ENCODE assay signal across 9 cellular contexts in genomic region chr16:66872524-66872923, GRCh38. TPM values are rescaled to one million over a fixed set of nuclear protein-coding genes. Genes with fewer than 3 reads are reported as not detected.
A peak's percentile ranks its signal among the peaks of the same experiment; 100 is the strongest.
DNase-seq lines count a peak whose midpoint lies in the region; ATAC-seq and TF ChIP-seq lines count a peak whose summit lies in the region.
"Had no signal": no experiment of that assay in that cellular context is flagged by ENCODE, and none has a peak within 500 bp of the region (broad histone marks: within the 10 kb centered on the region; RNA-seq: fewer than 3 reads in every experiment).

No MANE protein-coding gene starts in this region.

- no peak for ATAC-seq in activated CD8-positive, alpha-beta memory T cell treated with anti-CD3 and anti-CD28 coated beads, Interleukin-2, amount 10 ng/mL, durations not matched to agents 7 days and 5 days
- no peak for ATAC-seq in activated CD8-positive, alpha-beta T cell treated with anti-CD3 and anti-CD28 coated beads for 36 hours
- ATAC-seq in GM19351 (IDR thresholded peaks at IDR 0.05; ENCODE audit: unreplicated experiment), result no peak
- no peak for ATAC-seq in GM21825 (IDR thresholded peaks at IDR 0.05; ENCODE audit: unreplicated experiment)

- H3K9ac ChIP-seq in iPS-20b (ENCODE audit: low read depth, low read length), result peak overlapping the region; percentile 68; the same call in 1 of the 2 replicates

- no peaks in the 10 kb centered on the region for H3K9me3 ChIP-seq in iPS-20b (ENCODE audit: insufficient read depth, low read depth, low read length)
- H3K9me3 ChIP-seq: gastroesophageal sphincter had no signal

- peaks cover 1% of the 10 kb centered on the region for H3K36me3 Mint-ChIP-seq in activated CD8-positive, alpha-beta memory T cell treated with anti-CD3 and anti-CD28 coated beads, Interleukin-2, amount 10 ng/mL, durations not matched to agents 7 days and 5 days
- H3K36me3 Mint-ChIP-seq in activated CD8-positive, alpha-beta T cell treated with anti-CD3 and anti-CD28 coated beads for 36 hours (ENCODE audit: low read depth), result peaks cover 6% of the 10 kb centered on the region

- intact Hi-C loops in activated CD8-positive, alpha-beta T cell treated with anti-CD3 and anti-CD28 coated beads for 36 hours (cut with micrococcal nuclease), result no loop called here

- peaks cover 50% of the 10 kb centered on the region for H3K4me1 Mint-ChIP-seq in activated CD8-positive, alpha-beta memory T cell treated with anti-CD3 and anti-CD28 coated beads, Interleukin-2, amount 10 ng/mL, durations not matched to agents 7 days and 5 days
- H3K4me1 Mint-ChIP-seq in activated CD8-positive, alpha-beta T cell treated with anti-CD3 and anti-CD28 coated beads for 36 hours (ENCODE audit: low read depth), result peaks cover 43% of the 10 kb centered on the region

- H3K9me3 Mint-ChIP-seq in activated CD8-positive, alpha-beta memory T cell treated with anti-CD3 and anti-CD28 coated beads, Interleukin-2, amount 10 ng/mL, durations not matched to agents 7 days and 5 days (ENCODE audit: low read depth), result no peaks in the 10 kb centered on the region
- H3K9me3 Mint-ChIP-seq in activated CD8-positive, alpha-beta T cell treated with anti-CD3 and anti-CD28 coated beads for 36 hours, result peaks cover 7% of the 10 kb centered on the region

- no peak for DNase-seq in activated CD8-positive, alpha-beta memory T cell treated with anti-CD3 and anti-CD28 coated beads, Interleukin-2, amount 10 ng/mL, durations not matched to agents 7 days and 5 days
- no peak for DNase-seq in activated CD8-positive, alpha-beta memory T cell treated with anti-CD3 and anti-CD28 coated beads, Interleukin-2, amount 50 U/mL, for 48 hours
- DNase-seq in activated CD8-positive, alpha-beta T cell treated with anti-CD3 and anti-CD28 coated beads for 36 hours, result no peak
- DNase-seq in activated CD4-positive, CD25-positive, alpha-beta regulatory T cell treated with anti-CD3 and anti-CD28 coated beads, Interleukin-2, amount 50 U/mL, for 72 hours, result no peak

- H3K36me3 ChIP-seq in iPS-20b (ENCODE audit: insufficient read depth, low read depth, low read length), result no peaks in the 10 kb centered on the region
- H3K36me3 ChIP-seq: gastroesophageal sphincter had no signal

- peak overlapping the region; percentile 78 for H3K4me3 Mint-ChIP-seq in activated CD8-positive, alpha-beta memory T cell treated with anti-CD3 and anti-CD28 coated beads, Interleukin-2, amount 10 ng/mL, durations not matched to agents 7 days and 5 days
- H3K4me3 Mint-ChIP-seq in activated CD8-positive, alpha-beta T cell treated with anti-CD3 and anti-CD28 coated beads for 36 hours, result peak overlapping the region; percentile 83

- CTCF ChIA-PET in activated CD8-positive, alpha-beta memory T cell treated with anti-CD3 and anti-CD28 coated beads, Interleukin-2, amount 10 ng/mL, durations not matched to agents 7 days and 5 days (lab: Charles Lee), result interaction anchor here (0.9 to 4.1 kb wide), 31 partner anchors 9 to 465 kb away, joined by 3 to 63 read pairs (median 5); partner anchors contain the start of genes CIAO2B, DYNC1LI2, NAE1 and RRAD
- CTCF ChIA-PET in activated CD8-positive, alpha-beta T cell treated with anti-CD3 and anti-CD28 coated beads for 36 hours (lab: Charles Lee), result interaction anchor here (0.6 to 4.1 kb wide), 21 partner anchors 9 to 350 kb away, joined by 3 to 83 read pairs (median 4); partner anchors contain the start of genes CA7 and NAE1

- POLR2A ChIA-PET in activated CD8-positive, alpha-beta T cell treated with anti-CD3 and anti-CD28 coated beads for 36 hours (lab: Charles Lee), result interaction anchor here (0.8 to 1.7 kb wide), 5 partner anchors 10 to 135 kb away, joined by 3 to 5 read pairs (median 3); partner anchors contain the start of gene NAE1

- H3K27me3 Mint-ChIP-seq in activated CD8-positive, alpha-beta memory T cell treated with anti-CD3 and anti-CD28 coated beads, Interleukin-2, amount 10 ng/mL, durations not matched to agents 7 days and 5 days, result no peaks in the 10 kb centered on the region
- H3K27me3 Mint-ChIP-seq in activated CD8-positive, alpha-beta T cell treated with anti-CD3 and anti-CD28 coated beads for 36 hours, result no peaks in the 10 kb centered on the region

- H3K27ac ChIP-seq in iPS-20b (ENCODE audit: low read length), result no peak overlapping the region
- peak overlapping the region; percentile 53 for H3K27ac ChIP-seq in temporal lobe (ENCODE audit: low read depth, low read length)

- peak overlapping the region; percentile 72 for H3K4me3 ChIP-seq in iPS-20b (ENCODE audit: low read length)

- no peak for TF ChIP-seq CTCF in activated CD8-positive, alpha-beta T cell treated with anti-CD3 and anti-CD28 coated beads for 36 hours (IDR thresholded peaks at IDR 0.05)

- H3K27ac Mint-ChIP-seq in activated CD8-positive, alpha-beta memory T cell treated with anti-CD3 and anti-CD28 coated beads, Interleukin-2, amount 10 ng/mL, durations not matched to agents 7 days and 5 days, result peak overlapping the region; percentile 92
- peak overlapping the region; percentile 93 for H3K27ac Mint-ChIP-seq in activated CD8-positive, alpha-beta T cell treated with anti-CD3 and anti-CD28 coated beads for 36 hours

- no peaks in the 10 kb centered on the region for H3K27me3 ChIP-seq in iPS-20b (ENCODE audit: insufficient read depth, low read length)
- H3K27me3 ChIP-seq: gastroesophageal sphincter had no signal

- no peaks in the 10 kb centered on the region for H3K4me1 ChIP-seq in iPS-20b (ENCODE audit: insufficient read depth, low read length)

RNA-seq across cellular contexts. Expression of gene PDP2, which starts 7.8 kb away (rescaled TPM):
- total RNA-seq in activated CD8-positive, alpha-beta memory T cell treated with anti-CD3 and anti-CD28 coated beads, Interleukin-2, amount 10 ng/mL, durations not matched to agents 7 days and 5 days, result 10 to 100 TPM; 29.2 to 33.3 TPM
- total RNA-seq in activated CD8-positive, alpha-beta T cell treated with anti-CD3 and anti-CD28 coated beads for 36 hours, result 10 to 100 TPM; 31.2 to 38.1 TPM
- total RNA-seq in temporal lobe, result 12.3 TPM

RNA-seq across cellular contexts. Expression of gene CA7, which starts 28.3 kb away (rescaled TPM):
- total RNA-seq in activated CD8-positive, alpha-beta memory T cell treated with anti-CD3 and anti-CD28 coated beads, Interleukin-2, amount 10 ng/mL, durations not matched to agents 7 days and 5 days, result not detected
- total RNA-seq in activated CD8-positive, alpha-beta T cell treated with anti-CD3 and anti-CD28 coated beads for 36 hours, result under 1 TPM in 1 of 2 experiments, not detected in 1; 0.27 TPM
- total RNA-seq in temporal lobe, result not detected
- total RNA-seq: gastroesophageal sphincter had no signal

RNA-seq across cellular contexts. Expression of gene NAE1, which starts 41.7 kb away (rescaled TPM):
- total RNA-seq in activated CD8-positive, alpha-beta memory T cell treated with anti-CD3 and anti-CD28 coated beads, Interleukin-2, amount 10 ng/mL, durations not matched to agents 7 days and 5 days, result 10 to 100 TPM; 81.1 to 88.5 TPM
- 100 to 1,000 TPM; 115 to 123 TPM for total RNA-seq in activated CD8-positive, alpha-beta T cell treated with anti-CD3 and anti-CD28 coated beads for 36 hours
- 80.4 TPM for total RNA-seq in temporal lobe

RNA-seq across cellular contexts. Expression of gene CDH16, which starts 46.2 kb away (rescaled TPM):
- not detected for total RNA-seq in activated CD8-positive, alpha-beta memory T cell treated with anti-CD3 and anti-CD28 coated beads, Interleukin-2, amount 10 ng/mL, durations not matched to agents 7 days and 5 days
- not detected for total RNA-seq in activated CD8-positive, alpha-beta T cell treated with anti-CD3 and anti-CD28 coated beads for 36 hours
- not detected for total RNA-seq in temporal lobe
- total RNA-seq: gastroesophageal sphincter had no signal

RNA-seq across cellular contexts. Expression of gene RRAD, which starts 52.8 kb away (rescaled TPM):
- 1 to 10 TPM in 1 of 2 experiments, under 1 TPM in 1; 0.55 to 2.5 TPM for total RNA-seq in activated CD8-positive, alpha-beta memory T cell treated with anti-CD3 and anti-CD28 coated beads, Interleukin-2, amount 10 ng/mL, durations not matched to agents 7 days and 5 days
- total RNA-seq in activated CD8-positive, alpha-beta T cell treated with anti-CD3 and anti-CD28 coated beads for 36 hours, result 1 to 10 TPM in 1 of 2 experiments, under 1 TPM in 1; 0.61 to 1.1 TPM
- total RNA-seq in temporal lobe, result 1.5 TPM
